In genomic region chr5:160269017-160269416, GRCh38 we compare ENCODE assay signal across 8 cellular contexts. TPM values are rescaled to one million over a fixed set of nuclear protein-coding genes. Genes with fewer than 3 reads are reported as not detected.
A peak's percentile ranks its signal among the peaks of the same experiment; 100 is the strongest.
DNase-seq lines count a peak whose midpoint lies in the region; ATAC-seq and TF ChIP-seq lines count a peak whose summit lies in the region.

No MANE protein-coding gene starts in this region.

- H3K4me3 ChIP-seq in RWPE2 (ENCODE audit: severe bottlenecking) (no peak overlapping the region), fibroblast of pulmonary artery (replicated peaks; ENCODE audit: low read depth, low read length) (no peak overlapping the region), ovary (no peak overlapping the region), Karpas-422 (ENCODE audit: low read length) (no peak overlapping the region)

- peak; percentile 97 for DNase-seq in CD1c-positive myeloid dendritic cell (ENCODE audit: extremely low spot score)
- no peak for DNase-seq in RWPE2 (ENCODE audit: low spot score)
- DNase-seq in fibroblast of pulmonary artery (ENCODE audit: low read depth), result peak; percentile 92
- peak; percentile 74 to 88 (median 80) for DNase-seq in ovary
- DNase-seq in DMS79 treated with DMSO at 0.1 percent for 48 hours (lab: John Stamatoyannopoulos, UW), result no peak
- DNase-seq in Karpas-422, result no peak
- DNase-seq in NCI-H748 (lab: John Stamatoyannopoulos, UW; ENCODE audit: unreplicated experiment), result no peak

- H3K4me2 ChIP-seq in Karpas-422 (ENCODE audit: low read depth, low read length, poor library complexity, severe bottlenecking), result no peak overlapping the region

- TF ChIP-seq EP300 in ovary (IDR thresholded peaks at IDR 0.05), result no peak

- H3K27ac ChIP-seq in RWPE2 (ENCODE audit: poor library complexity, severe bottlenecking), result no peak overlapping the region
- H3K27ac ChIP-seq in ovary, result peak overlapping the region in 1 of 2 donors; percentile 35
- no peak overlapping the region for H3K27ac ChIP-seq in Karpas-422 (ENCODE audit: low read length)

- H3K79me2 ChIP-seq in Karpas-422 (ENCODE audit: low read length), result no peaks in the 10 kb centered on the region

- no peak for TF ChIP-seq CTCF in RWPE2 (IDR thresholded peaks at IDR 0.05; ENCODE audit: poor library complexity, severe bottlenecking)
- no peak for TF ChIP-seq CTCF in fibroblast of pulmonary artery (IDR thresholded peaks at IDR 0.05; ENCODE audit: low read length, missing control alignments)
- TF ChIP-seq CTCF in ovary (IDR thresholded peaks at IDR 0.05), result no peak

- no peak overlapping the region for H2AFZ ChIP-seq in Karpas-422 (ENCODE audit: low read length)

- peak; percentile 36; the same call in 2 of the 3 replicates for ATAC-seq in RWPE2 (ENCODE audit: low read depth)
- ATAC-seq in GM21390 (IDR thresholded peaks at IDR 0.05; ENCODE audit: unreplicated experiment), result no peak

- H3K4me1 ChIP-seq in RWPE2 (ENCODE audit: insufficient read depth, poor library complexity, severe bottlenecking) (peaks cover 30% of the 10 kb centered on the region), ovary (ENCODE audit: insufficient read depth) (peaks cover 17% of the 10 kb centered on the region), Karpas-422 (ENCODE audit: low read length) (no peaks in the 10 kb centered on the region)

- H3K36me3 ChIP-seq in RWPE2 (ENCODE audit: low read depth) (peaks cover 14% of the 10 kb centered on the region; the same call in 1 of the 2 replicates), ovary (no peaks in the 10 kb centered on the region), Karpas-422 (ENCODE audit: insufficient read depth, low read length) (no peaks in the 10 kb centered on the region)

- 40 to 60% (median 56%) methylated on average over 10 of the region's 10 CpGs for WGBS in ovary, 3 donors

- intact Hi-C loops in ovary (cut with DNase I), result no loop called here

- H4K20me1 ChIP-seq in Karpas-422 (ENCODE audit: insufficient read depth, low read depth, low read length), result no peaks in the 10 kb centered on the region

- TF ChIP-seq POLR2A in ovary (IDR thresholded peaks at IDR 0.05), result no peak

- H3K9me3 ChIP-seq in RWPE2 (ENCODE audit: severe bottlenecking) (no peaks in the 10 kb centered on the region), ovary (no peaks in the 10 kb centered on the region), Karpas-422 (ENCODE audit: low read length) (no peaks in the 10 kb centered on the region)

- H3K9me2 ChIP-seq in Karpas-422 (replicated peaks; ENCODE audit: insufficient read depth, low read length), result no peaks in the 10 kb centered on the region

- H3K27me3 ChIP-seq in RWPE2 (ENCODE audit: insufficient read depth, poor library complexity, severe bottlenecking), result no peaks in the 10 kb centered on the region
- H3K27me3 ChIP-seq in ovary, result no peaks in the 10 kb centered on the region
- no peaks in the 10 kb centered on the region for H3K27me3 ChIP-seq in Karpas-422 (ENCODE audit: low read length)

- no peak overlapping the region for H3K9ac ChIP-seq in Karpas-422 (ENCODE audit: low read length)

RNA-seq across cellular contexts. Expression of gene FABP6, which starts 39.7 kb away (rescaled TPM):
- 10 to 100 TPM in 1 of 7 donors, under 1 TPM in 2, not detected in 4; 0.83 to 10.6 (median 1.00) TPM for total RNA-seq in ovary
- polyA plus RNA-seq in ovary, result 1 to 10 TPM in 1 of 2 donors, not detected in 1; 4.5 TPM
- 0.69 and 0.97 TPM in 2 replicates for total RNA-seq in Karpas-422 (2014; rRNA removed; shearing (Covaris generic); ENCODE audit: low replicate concordance)

RNA-seq across cellular contexts. Expression of gene CCNJL, which starts 43.3 kb away (rescaled TPM):
- 10 to 100 TPM in 2 of 7 donors, 1 to 10 TPM in 5; 3.8 to 11.8 (median 6.8) TPM for total RNA-seq in ovary
- polyA plus RNA-seq in ovary, result 1 to 10 TPM; 3.4 to 4.7 TPM
- total RNA-seq in Karpas-422 (2014; rRNA removed; shearing (Covaris generic); ENCODE audit: low replicate concordance), result not detected in 2 replicates

Comparison
In these comparisons a context has a peak if more than half of its experiments do, and no peak if none do; other contexts are left out.
1. DNase-seq: peak in CD1c-positive myeloid dendritic cell (single experiment), fibroblast of pulmonary artery (single experiment) and ovary (5 of 5); none in RWPE2 (single experiment), DMS79 treated with DMSO at 0.1 percent for 48 hours (single experiment), Karpas-422 (single experiment) and NCI-H748 (single experiment).